ENCODE assay signal across 17 cellular contexts in genomic region chr14:94394025-94394493, GRCh38. TPM values are rescaled to one million over a fixed set of nuclear protein-coding genes. Genes with fewer than 3 reads are reported as not detected.
A peak's percentile ranks its signal among the peaks of the same experiment; 100 is the strongest.
DNase-seq lines count a peak whose midpoint lies in the region; ATAC-seq and TF ChIP-seq lines count a peak whose summit lies in the region.
"Had no signal": no experiment of that assay in that cellular context is flagged by ENCODE, and none has a peak within 500 bp of the region (broad histone marks: within the 10 kb centered on the region; RNA-seq: fewer than 3 reads in every experiment).

No MANE protein-coding gene starts in this region.

- in situ Hi-C loops in transverse colon (cut with MboI; ENCODE audit: low pct_ligation_motif_present in 1 of 4, low pct_unique_long_range_greater_than_20kb in 1 of 4, low sequenced_read_pairs in 3 of 4): no loop called here

- H3K27ac ChIP-seq in left lung (peak overlapping the region; percentile 19 to 93), transverse colon (peak overlapping the region in 2 of 4 donors; percentile 33 to 41)
- H3K27ac ChIP-seq: sigmoid colon, WERI-Rb-1 had no signal

- H3K9me3 Mint-ChIP-seq in activated T-cell treated with anti-CD3 and anti-CD28 coated beads, Interleukin-2, amount 50 U/mL, for 72 hours: peaks cover 2 to 6% of the 10 kb centered on the region in 2 donors
- H3K9me3 Mint-ChIP-seq in activated T-helper 17 cell treated with anti-CD3 and anti-CD28 coated beads, Interleukin-2, amount 50 U/mL, for 72 hours: peaks cover 3% of the 10 kb centered on the region
- H3K9me3 Mint-ChIP-seq: H9; stimulated activated memory B cell treated with anti-CD40 and anti-IgM and Interleukin-4, amounts not matched to agents 10 μg/mL and 1 μg/mL and 100 μg/mL, for 72 hours had no signal

- peak overlapping the region; percentile 53 to 75 for H3K4me3 Mint-ChIP-seq in activated T-cell treated with anti-CD3 and anti-CD28 coated beads, Interleukin-2, amount 50 U/mL, for 72 hours
- peak overlapping the region; percentile 83 for H3K4me3 Mint-ChIP-seq in activated T-helper 17 cell treated with anti-CD3 and anti-CD28 coated beads, Interleukin-2, amount 50 U/mL, for 72 hours
- H3K4me3 Mint-ChIP-seq: H9; stimulated activated memory B cell treated with anti-CD40 and anti-IgM and Interleukin-4, amounts not matched to agents 10 μg/mL and 1 μg/mL and 100 μg/mL, for 72 hours had no signal

- TF ChIP-seq POLR2A in transverse colon (IDR thresholded peaks at IDR 0.05): no peak

- ATAC-seq in activated T-cell treated with anti-CD3 and anti-CD28 coated beads, Interleukin-2, amount 50 U/mL, for 72 hours (replicated peaks in 1 of 2): peak; percentile 41 to 55
- ATAC-seq in activated T-helper 17 cell treated with anti-CD3 and anti-CD28 coated beads, Interleukin-2, amount 50 U/mL, for 72 hours (replicated peaks): peak; percentile 58
- ATAC-seq in left lung: no peak
- ATAC-seq in stimulated activated naive CD8-positive, alpha-beta T cell treated with anti-CD3 and anti-CD28 coated beads, Interleukin-15, Interleukin-2, amounts not matched to agents 100 U/mL and 50 U/mL, for 24 hours: peak; percentile 71
- ATAC-seq: stimulated activated memory B cell treated with anti-CD40 and anti-IgM and Interleukin-4, amounts not matched to agents 10 μg/mL and 1 μg/mL and 100 μg/mL, for 72 hours had no signal

- peaks cover 5 to 69% of the 10 kb centered on the region in 2 donors for H3K4me1 ChIP-seq in left lung
- peaks cover 0 to 44% (median 16%) of the 10 kb centered on the region in 4 donors for H3K4me1 ChIP-seq in transverse colon
- H3K4me1 ChIP-seq: sigmoid colon had no signal

- H3K36me3 Mint-ChIP-seq in activated T-cell treated with anti-CD3 and anti-CD28 coated beads, Interleukin-2, amount 50 U/mL, for 72 hours (ENCODE audit: insufficient read depth in 2 of 2): peaks cover 0 to 2% of the 10 kb centered on the region in 2 donors
- H3K36me3 Mint-ChIP-seq in activated T-helper 17 cell treated with anti-CD3 and anti-CD28 coated beads, Interleukin-2, amount 50 U/mL, for 72 hours (ENCODE audit: low read depth): no peaks in the 10 kb centered on the region
- H3K36me3 Mint-ChIP-seq: stimulated activated memory B cell treated with anti-CD40 and anti-IgM and Interleukin-4, amounts not matched to agents 10 μg/mL and 1 μg/mL and 100 μg/mL, for 72 hours had no signal

- peaks cover 32% of the 10 kb centered on the region for H3K27me3 Mint-ChIP-seq in activated T-cell treated with anti-CD3 and anti-CD28 coated beads, Interleukin-2, amount 50 U/mL, for 72 hours (ENCODE audit: low read depth)
- H3K27me3 Mint-ChIP-seq in activated T-helper 17 cell treated with anti-CD3 and anti-CD28 coated beads, Interleukin-2, amount 50 U/mL, for 72 hours: peaks cover 9% of the 10 kb centered on the region

- peaks cover 48% of the 10 kb centered on the region for H3K4me1 Mint-ChIP-seq in activated T-cell treated with anti-CD3 and anti-CD28 coated beads, Interleukin-2, amount 50 U/mL, for 72 hours (ENCODE audit: low read depth)
- H3K4me1 Mint-ChIP-seq in activated T-helper 17 cell treated with anti-CD3 and anti-CD28 coated beads, Interleukin-2, amount 50 U/mL, for 72 hours: peaks cover 33% of the 10 kb centered on the region
- H3K4me1 Mint-ChIP-seq: stimulated activated memory B cell treated with anti-CD40 and anti-IgM and Interleukin-4, amounts not matched to agents 10 μg/mL and 1 μg/mL and 100 μg/mL, for 72 hours had no signal

- intact Hi-C loops in left lung (cut with DNase I): no loop called here
- intact Hi-C loops in transverse colon (cut with DNase I; ENCODE audit: low total_unique reads): no loop called here

- no peak for TF ChIP-seq EP300 in transverse colon (IDR thresholded peaks at IDR 0.05; ENCODE audit: low read depth)

- H3K9me3 ChIP-seq in left lung (no peaks in the 10 kb centered on the region), transverse colon (no peaks in the 10 kb centered on the region)
- H3K9me3 ChIP-seq: Caco-2, sigmoid colon had no signal

- H3K27me3 ChIP-seq in left lung: no peaks in the 10 kb centered on the region
- no peaks in the 10 kb centered on the region for H3K27me3 ChIP-seq in transverse colon

- peak overlapping the region; percentile 93 for H3K27ac Mint-ChIP-seq in activated T-cell treated with anti-CD3 and anti-CD28 coated beads, Interleukin-2, amount 50 U/mL, for 72 hours
- peak overlapping the region; percentile 62 for H3K27ac Mint-ChIP-seq in activated T-helper 17 cell treated with anti-CD3 and anti-CD28 coated beads, Interleukin-2, amount 50 U/mL, for 72 hours
- H3K27ac Mint-ChIP-seq: stimulated activated memory B cell treated with anti-CD40 and anti-IgM and Interleukin-4, amounts not matched to agents 10 μg/mL and 1 μg/mL and 100 μg/mL, for 72 hours had no signal

- H3K4me3 ChIP-seq in left lung (no peak overlapping the region), transverse colon (no peak overlapping the region)
- H3K4me3 ChIP-seq: sigmoid colon had no signal

- no peaks in the 10 kb centered on the region for H3K36me3 ChIP-seq in left lung
- no peaks in the 10 kb centered on the region for H3K36me3 ChIP-seq in transverse colon
- H3K36me3 ChIP-seq: sigmoid colon, WERI-Rb-1 had no signal

- 50 to 76% methylated on average over 1 to 8 of the region's 8 CpGs for WGBS in transverse colon (ENCODE audit: low coverage in 1 of 2), 2 donors

- TF ChIP-seq CTCF in left lung (IDR thresholded peaks at IDR 0.05): no peak
- TF ChIP-seq CTCF in transverse colon (IDR thresholded peaks at IDR 0.05): no peak

- DNase-seq in activated T-cell treated with anti-CD3 and anti-CD28 coated beads, Interleukin-2, amount 50 U/mL, for 72 hours: peak in 1 of 2 donors; percentile 26
- no peak for DNase-seq in activated T-cell treated with anti-CD3 and anti-CD28 coated beads, Interleukin-2, amount 50 U/mL, for 1 hour
- DNase-seq in left lung (no peak), transverse colon (no peak), cortex of kidney (lab: John Stamatoyannopoulos, UW) (no peak), germinal center (ENCODE audit: low spot score) (no peak)
- peak; percentile 35 for DNase-seq in stimulated activated naive CD8-positive, alpha-beta T cell treated with anti-CD3 and anti-CD28 coated beads, Interleukin-15, Interleukin-2, amounts not matched to agents 100 U/mL and 50 U/mL, for 24 hours
- DNase-seq: activated CD8-positive, alpha-beta memory T cell treated with anti-CD3 and anti-CD28 coated beads, Interleukin-2, amount 50 U/mL, for 4 hours; Caco-2; erythroblast; H9; WERI-Rb-1 had no signal

RNA-seq across cellular contexts. Expression of gene SERPINA1, which starts 5.7 kb away (rescaled TPM):
- 10 to 100 TPM; 20.3 to 68.9 TPM for total RNA-seq in activated T-cell treated with anti-CD3 and anti-CD28 coated beads, Interleukin-2, amount 50 U/mL, for 72 hours
- 100 to 1,000 TPM in 1 of 2 donors, 1 to 10 TPM in 1; 1.3 to 160 TPM for total RNA-seq in activated T-helper 17 cell treated with anti-CD3 and anti-CD28 coated beads, Interleukin-2, amount 50 U/mL, for 72 hours
- total RNA-seq in left lung: 1,000 to 10,000 TPM; 1,065 to 1,514 TPM
- total RNA-seq in transverse colon: 100 to 1,000 TPM in 1 of 4 donors, 10 to 100 TPM in 3; 35.2 to 107 (median 61.0) TPM
- total RNA-seq: H9 had no signal

RNA-seq across cellular contexts. Expression of gene SERPINA2, which starts 27.6 kb away (rescaled TPM):
- not detected for total RNA-seq in activated T-cell treated with anti-CD3 and anti-CD28 coated beads, Interleukin-2, amount 50 U/mL, for 72 hours
- total RNA-seq in activated T-helper 17 cell treated with anti-CD3 and anti-CD28 coated beads, Interleukin-2, amount 50 U/mL, for 72 hours: under 1 TPM in 1 of 2 donors, not detected in 1; 0.29 TPM
- total RNA-seq in left lung (not detected), transverse colon (not detected)
- total RNA-seq: Caco-2, glomerular endothelial cell, H9, RPMI7951, sigmoid colon had no signal

RNA-seq across cellular contexts. Expression of gene SERPINA11, which starts 58.5 kb away (rescaled TPM):
- not detected for total RNA-seq in activated T-cell treated with anti-CD3 and anti-CD28 coated beads, Interleukin-2, amount 50 U/mL, for 72 hours
- not detected for total RNA-seq in activated T-helper 17 cell treated with anti-CD3 and anti-CD28 coated beads, Interleukin-2, amount 50 U/mL, for 72 hours
- not detected for total RNA-seq in left lung
- total RNA-seq in transverse colon: under 1 TPM in 1 of 4 donors, not detected in 3; 0.27 TPM
- total RNA-seq: glomerular endothelial cell, H9, RPMI7951, sigmoid colon had no signal

Comparison
In these comparisons a context has a peak if more than half of its experiments do, and no peak if none do; other contexts are left out.
1. RNA of gene SERPINA1, which starts 5.7 kb away (total RNA-seq): 1,065 to 1,514 TPM in left lung; 1.3 to 160 TPM in activated T-helper 17 cell treated with anti-CD3 and anti-CD28 coated beads, Interleukin-2, amount 50 U/mL, for 72 hours, 35.2 to 107 TPM in transverse colon and 20.3 to 68.9 TPM in activated T-cell treated with anti-CD3 and anti-CD28 coated beads, Interleukin-2, amount 50 U/mL, for 72 hours; every median in the first group is over 4 times any median in the second.